In the genomic region with DNA sequence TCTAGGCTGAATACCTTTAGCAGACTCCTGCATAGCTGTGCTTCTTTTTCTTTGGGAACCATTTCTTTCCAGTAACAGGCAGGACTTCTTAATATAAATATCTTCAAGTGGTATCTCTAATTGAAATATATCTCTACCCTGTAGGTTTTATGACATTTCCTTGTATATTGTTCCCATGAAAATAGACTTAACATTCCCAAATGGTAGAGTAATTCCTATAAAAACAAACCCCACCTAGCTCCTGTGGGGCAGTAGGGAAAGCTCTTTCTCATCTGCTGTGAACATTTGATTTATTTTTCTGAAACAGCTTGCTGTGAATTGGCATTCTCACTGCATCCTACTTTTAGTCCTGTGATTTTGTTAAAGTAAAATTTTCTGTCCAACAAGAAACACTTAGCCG, we compare ENCODE assay signal across 22 cellular contexts. TPM values are rescaled to one million over a fixed set of nuclear protein-coding genes. Genes with fewer than 3 reads are reported as not detected.
DNase-seq lines count a peak whose midpoint lies in the region; ATAC-seq and TF ChIP-seq lines count a peak whose summit lies in the region.
"Had no signal": no experiment of that assay in that cellular context is flagged by ENCODE, and none has a peak within 500 bp of the region (broad histone marks: within the 10 kb centered on the region; RNA-seq: fewer than 3 reads in every experiment).

No MANE protein-coding gene starts in this region.

- TF ChIP-seq CTCF in VCaP (conservative IDR thresholded peaks at IDR 0.05) (no peak), fibroblast of mammary gland (conservative IDR thresholded peaks at IDR 0.05; ENCODE audit: control insufficient read depth, insufficient read depth, low read depth, low read length) (no peak), prostate gland (IDR thresholded peaks at IDR 0.05) (no peak)

- intact Hi-C loops in prostate gland (cut with DNase I) = no loop called here

- H3K27me3 Mint-ChIP-seq in CD4-positive, CD25-positive, alpha-beta regulatory T cell = no peaks in the 10 kb centered on the region
- no peaks in the 10 kb centered on the region for H3K27me3 Mint-ChIP-seq in stimulated activated memory B cell treated with anti-CD40 and anti-IgM and Interleukin-4, amounts not matched to agents 10 μg/mL and 1 μg/mL and 100 μg/mL, for 72 hours
- H3K27me3 Mint-ChIP-seq: progenitor cell of endocrine pancreas had no signal

- H3K36me3 ChIP-seq in CD4-positive, CD25-positive, alpha-beta regulatory T cell (ENCODE audit: control insufficient read depth, insufficient read depth, low read length) = peaks cover 44% of the 10 kb centered on the region
- H3K36me3 ChIP-seq in prostate gland = peaks cover 0 to 7% of the 10 kb centered on the region in 2 donors
- H3K36me3 ChIP-seq: breast epithelium had no signal

- WGBS in prostate gland = 84% methylated on average over 1 of the region's 1 CpG

- peaks cover 31% of the 10 kb centered on the region for H3K36me3 Mint-ChIP-seq in CD4-positive, CD25-positive, alpha-beta regulatory T cell
- peaks cover 39% of the 10 kb centered on the region for H3K36me3 Mint-ChIP-seq in stimulated activated memory B cell treated with anti-CD40 and anti-IgM and Interleukin-4, amounts not matched to agents 10 μg/mL and 1 μg/mL and 100 μg/mL, for 72 hours

- peaks cover 33 to 47% (median 45%) of the 10 kb centered on the region in 4 donors for H3K4me1 Mint-ChIP-seq in CD4-positive, CD25-positive, alpha-beta regulatory T cell
- peaks cover 30% of the 10 kb centered on the region for H3K4me1 Mint-ChIP-seq in stimulated activated memory B cell treated with anti-CD40 and anti-IgM and Interleukin-4, amounts not matched to agents 10 μg/mL and 1 μg/mL and 100 μg/mL, for 72 hours

- no peak for DNase-seq in CD4-positive, CD25-positive, alpha-beta regulatory T cell
- peak; percentile 59 for DNase-seq in EH (ENCODE audit: low read depth)
- DNase-seq in fibroblast of mammary gland (ENCODE audit: low read depth) = peak; percentile 16
- DNase-seq in NCI-H1105 treated with DMSO at 0.1 percent for 48 hours (lab: John Stamatoyannopoulos, UW) = no peak
- DNase-seq in prostate gland (ENCODE audit: low spot score) = no peak
- DNase-seq: activated CD4-positive, alpha-beta T cell treated with anti-CD3 and anti-CD28 coated beads, Interleukin-2, amount 50 U/mL, for 48 hours; activated CD8-positive, alpha-beta memory T cell treated with anti-CD3 and anti-CD28 coated beads, Interleukin-2, amount 50 U/mL, for 48 hours; activated effector memory CD4-positive, alpha-beta T cell treated with anti-CD3 and anti-CD28 coated beads, Interleukin-2, amount 50 U/mL, for 16 hours; amniotic stem cell; foreskin melanocyte; NCI-H1436 treated with DMSO at 0.1 percent for 48 hours; NCI-H82; stomach; tibial artery had no signal

- H3K4me1 ChIP-seq in CD4-positive, CD25-positive, alpha-beta regulatory T cell (ENCODE audit: control insufficient read depth, insufficient read depth, low read length, poor library complexity, severe bottlenecking) = peaks cover 22% of the 10 kb centered on the region
- H3K4me1 ChIP-seq in prostate gland (replicated peaks) = no peaks in the 10 kb centered on the region

- peaks cover 0 to 2% (median 0%) of the 10 kb centered on the region in 7 donors for H3K9me3 Mint-ChIP-seq in CD4-positive, CD25-positive, alpha-beta regulatory T cell
- no peaks in the 10 kb centered on the region for H3K9me3 Mint-ChIP-seq in stimulated activated memory B cell treated with anti-CD40 and anti-IgM and Interleukin-4, amounts not matched to agents 10 μg/mL and 1 μg/mL and 100 μg/mL, for 72 hours

- no peak for TF ChIP-seq POLR2A in prostate gland (IDR thresholded peaks at IDR 0.05)

- H3K27ac Mint-ChIP-seq in CD4-positive, CD25-positive, alpha-beta regulatory T cell = peak overlapping the region in 1 of 3 donors; percentile 13
- H3K27ac Mint-ChIP-seq in stimulated activated memory B cell treated with anti-CD40 and anti-IgM and Interleukin-4, amounts not matched to agents 10 μg/mL and 1 μg/mL and 100 μg/mL, for 72 hours = no peak overlapping the region
- H3K27ac Mint-ChIP-seq: progenitor cell of endocrine pancreas had no signal

- peak overlapping the region; percentile 23 for H3K27ac ChIP-seq in CD4-positive, CD25-positive, alpha-beta regulatory T cell (ENCODE audit: insufficient read depth, low read length, poor library complexity, severe bottlenecking)
- H3K27ac ChIP-seq in VCaP (peak overlapping the region; percentile 20; the same call in 1 of the 2 replicates), prostate gland (no peak overlapping the region)
- H3K27ac ChIP-seq: breast epithelium, SK-N-MC, stomach, tibial artery had no signal

- H3K9me3 ChIP-seq in CD4-positive, CD25-positive, alpha-beta regulatory T cell (ENCODE audit: control insufficient read depth in 2 of 2, low read length in 2 of 2) = no peaks in the 10 kb centered on the region
- H3K9me3 ChIP-seq in prostate gland = no peaks in the 10 kb centered on the region
- H3K9me3 ChIP-seq: breast epithelium, stomach, tibial artery had no signal

- H3K27me3 ChIP-seq in CD4-positive, CD25-positive, alpha-beta regulatory T cell (ENCODE audit: control insufficient read depth, insufficient read depth, low read length) = no peaks in the 10 kb centered on the region
- no peaks in the 10 kb centered on the region for H3K27me3 ChIP-seq in prostate gland (replicated peaks; ENCODE audit: insufficient read depth)
- H3K27me3 ChIP-seq: breast epithelium, stomach, tibial artery had no signal

- no peak for ATAC-seq in CD4-positive, CD25-positive, alpha-beta regulatory T cell (ENCODE audit: low read depth in 2 of 2)
- ATAC-seq in stimulated activated memory B cell treated with anti-CD40 and anti-IgM and Interleukin-4, amounts not matched to agents 10 μg/mL and 1 μg/mL and 100 μg/mL, for 72 hours = no peak
- ATAC-seq in GM18868 (IDR thresholded peaks at IDR 0.05; ENCODE audit: unreplicated experiment) = no peak
- ATAC-seq: activated CD4-positive, CD25-positive, alpha-beta regulatory T cell treated with anti-CD3 and anti-CD28 coated beads, Interleukin-2, amount 50 U/mL, for 24 hours; esophagus mucosa had no signal

- no peak overlapping the region for H3K4me3 ChIP-seq in CD4-positive, CD25-positive, alpha-beta regulatory T cell (ENCODE audit: low read depth, low read length)
- no peak overlapping the region for H3K4me3 ChIP-seq in fibroblast of mammary gland (ENCODE audit: control insufficient read depth, low read depth, low read length)
- no peak overlapping the region for H3K4me3 ChIP-seq in prostate gland
- H3K4me3 ChIP-seq: breast epithelium, SK-N-MC, stomach, tibial artery had no signal

- H3K4me3 Mint-ChIP-seq in CD4-positive, CD25-positive, alpha-beta regulatory T cell = no peak overlapping the region
- H3K4me3 Mint-ChIP-seq in stimulated activated memory B cell treated with anti-CD40 and anti-IgM and Interleukin-4, amounts not matched to agents 10 μg/mL and 1 μg/mL and 100 μg/mL, for 72 hours = no peak overlapping the region

RNA-seq across cellular contexts. Expression of a gene that starts 20.8 kb away (rescaled TPM):
- total RNA-seq in CD4-positive, CD25-positive, alpha-beta regulatory T cell = 102 TPM
- polyA plus RNA-seq in CD4-positive, CD25-positive, alpha-beta regulatory T cell = 100 to 1,000 TPM; 301 to 418 (median 321) TPM
- total RNA-seq in prostate gland = 100 to 1,000 TPM; 123 to 126 TPM

Comparison
In these comparisons a context has a peak if more than half of its experiments do, and no peak if none do; other contexts are left out.
1. DNase-seq: peak in EH (single experiment) and fibroblast of mammary gland (single experiment); none in CD4-positive, CD25-positive, alpha-beta regulatory T cell (0 of 3), NCI-H1105 treated with DMSO at 0.1 percent for 48 hours (single experiment) and prostate gland (single experiment).
2. H3K27ac ChIP-seq: peak in CD4-positive, CD25-positive, alpha-beta regulatory T cell (single experiment) and VCaP (single experiment); none in prostate gland (0 of 2).